Comparison of ENCODE assay signal across 13 cellular contexts in genomic region chr6:11333292-11333849, GRCh38.
DNase-seq lines count a peak whose midpoint lies in the region; ATAC-seq and TF ChIP-seq lines count a peak whose summit lies in the region.
"Had no signal": no experiment of that assay in that cellular context is flagged by ENCODE, and none has a peak within 500 bp of the region (broad histone marks: within the 10 kb centered on the region; RNA-seq: fewer than 3 reads in every experiment).

No MANE protein-coding gene starts in this region.

- intact Hi-C loops in natural killer cell (cut with micrococcal nuclease): no loop called here

- peaks cover 92% of the 10 kb centered on the region for H3K79me2 ChIP-seq in SU-DHL-6 (ENCODE audit: insufficient read depth, low read length)

- no peak overlapping the region for H3K9ac ChIP-seq in SU-DHL-6 (ENCODE audit: low read length)

- H3K27ac Mint-ChIP-seq in natural killer cell: peak overlapping the region; percentile 7 to 56
- no peak overlapping the region for H3K27ac Mint-ChIP-seq in natural killer cell treated with Interleukin-12 subunit alpha and Interleukin-12 subunit beta and Interleukin-15 and Interleukin-18, amount 100 ng/mL, for 72 hours

- peak in 1 of 3 donors; percentile 21 for ATAC-seq in natural killer cell
- ATAC-seq in natural killer cell treated with Interleukin-12 subunit alpha and Interleukin-12 subunit beta and Interleukin-15 and Interleukin-18, amount 100 ng/mL, for 72 hours: no peak
- peak; percentile 80 for ATAC-seq in HG02678 (IDR thresholded peaks at IDR 0.05; ENCODE audit: unreplicated experiment)
- no peak for ATAC-seq in HG03520 (IDR thresholded peaks at IDR 0.05; ENCODE audit: unreplicated experiment)
- ATAC-seq in activated CD4-positive, CD25-positive, alpha-beta regulatory T cell treated with anti-CD3 and anti-CD28 coated beads, Interleukin-2, amount 50 U/mL, for 24 hours: no peak

- no peaks in the 10 kb centered on the region for H3K36me3 Mint-ChIP-seq in natural killer cell
- no peaks in the 10 kb centered on the region for H3K36me3 Mint-ChIP-seq in natural killer cell treated with Interleukin-12 subunit alpha and Interleukin-12 subunit beta and Interleukin-15 and Interleukin-18, amount 100 ng/mL, for 72 hours

- no peaks in the 10 kb centered on the region for H4K20me1 ChIP-seq in SU-DHL-6 (ENCODE audit: low read depth, low read length)

- peaks cover 8% of the 10 kb centered on the region; the same call in 1 of the 2 replicates for H3F3A ChIP-seq in SU-DHL-6 (ENCODE audit: insufficient read depth)

- H3K36me3 ChIP-seq in SU-DHL-6 (ENCODE audit: low read length): no peaks in the 10 kb centered on the region; the same call in 1 of the 2 replicates
- H3K36me3 ChIP-seq: SJSA1 had no signal

- no peaks in the 10 kb centered on the region for H3K27me3 Mint-ChIP-seq in natural killer cell (ENCODE audit: low read depth in 2 of 2)
- H3K27me3 Mint-ChIP-seq in natural killer cell treated with Interleukin-12 subunit alpha and Interleukin-12 subunit beta and Interleukin-15 and Interleukin-18, amount 100 ng/mL, for 72 hours: no peaks in the 10 kb centered on the region

- TF ChIP-seq CTCF in natural killer cell (IDR thresholded peaks at IDR 0.05): no peak
- no peak for TF ChIP-seq CTCF in SU-DHL-6 (IDR thresholded peaks at IDR 0.05; ENCODE audit: insufficient read depth, low read length, poor library complexity, severe bottlenecking)

- DNase-seq in natural killer cell: no peak
- DNase-seq in natural killer cell treated with Interleukin-12 subunit alpha and Interleukin-12 subunit beta and Interleukin-15 and Interleukin-18, amount 100 ng/mL, for 72 hours (ENCODE audit: low spot score): no peak
- DNase-seq in midbrain (lab: John Stamatoyannopoulos, UW): no peak
- DNase-seq in hypothalamus (lab: John Stamatoyannopoulos, UW): no peak
- DNase-seq: activated CD8-positive, alpha-beta memory T cell treated with anti-CD3 and anti-CD28 coated beads for 24 hours; Caco-2; hippocampal formation; NCI-H2171 had no signal

- peak overlapping the region; percentile 25 for H3K27ac ChIP-seq in SU-DHL-6 (ENCODE audit: low read depth, low read length)
- H3K27ac ChIP-seq: SJSA1 had no signal

- no peak overlapping the region for H3K4me2 ChIP-seq in SU-DHL-6 (ENCODE audit: low read depth, low read length, poor library complexity, severe bottlenecking)

- no peaks in the 10 kb centered on the region for H3K27me3 ChIP-seq in SU-DHL-6 (ENCODE audit: low read length)
- H3K27me3 ChIP-seq: SJSA1 had no signal

- no peak overlapping the region for H3K4me3 ChIP-seq in SU-DHL-6 (ENCODE audit: insufficient read depth, low read length, poor library complexity, severe bottlenecking)
- H3K4me3 ChIP-seq: SJSA1 had no signal

- no peak overlapping the region for H3K4me3 Mint-ChIP-seq in natural killer cell
- no peak overlapping the region for H3K4me3 Mint-ChIP-seq in natural killer cell treated with Interleukin-12 subunit alpha and Interleukin-12 subunit beta and Interleukin-15 and Interleukin-18, amount 100 ng/mL, for 72 hours

- no peaks in the 10 kb centered on the region for H3K9me2 ChIP-seq in SU-DHL-6 (replicated peaks; ENCODE audit: insufficient read depth, low read length)

- no peak overlapping the region for H2AFZ ChIP-seq in SU-DHL-6 (ENCODE audit: low read depth, low read length, severe bottlenecking)

- H3K4me1 Mint-ChIP-seq in natural killer cell: peaks cover 67 to 85% of the 10 kb centered on the region in 2 donors
- H3K4me1 Mint-ChIP-seq in natural killer cell treated with Interleukin-12 subunit alpha and Interleukin-12 subunit beta and Interleukin-15 and Interleukin-18, amount 100 ng/mL, for 72 hours (ENCODE audit: low read depth in 2 of 2): peaks cover 38 to 63% of the 10 kb centered on the region in 2 donors

- H3K9me3 ChIP-seq in SU-DHL-6 (ENCODE audit: insufficient read depth, low read length): no peaks in the 10 kb centered on the region
- H3K9me3 ChIP-seq: Caco-2, SJSA1 had no signal

- H3K9me3 Mint-ChIP-seq in natural killer cell: no peaks in the 10 kb centered on the region
- peaks cover 3% of the 10 kb centered on the region for H3K9me3 Mint-ChIP-seq in natural killer cell treated with Interleukin-12 subunit alpha and Interleukin-12 subunit beta and Interleukin-15 and Interleukin-18, amount 100 ng/mL, for 72 hours

Comparison
In these comparisons a context has a peak if more than half of its experiments do, and no peak if none do; other contexts are left out.
1. H3K27ac Mint-ChIP-seq: peak in natural killer cell (2 of 2); none in natural killer cell treated with Interleukin-12 subunit alpha and Interleukin-12 subunit beta and Interleukin-15 and Interleukin-18, amount 100 ng/mL, for 72 hours (0 of 2).